ENCODE assay signal across 9 cellular contexts in genomic region chr14:74931744-74932143, GRCh38. TPM values are rescaled to one million over a fixed set of nuclear protein-coding genes. Genes with fewer than 3 reads are reported as not detected.
"Had no signal": no experiment of that assay in that cellular context is flagged by ENCODE, and none has a peak within 500 bp of the region (broad histone marks: within the 10 kb centered on the region; RNA-seq: fewer than 3 reads in every experiment).

No MANE protein-coding gene starts in this region.

RNA-seq across cellular contexts. Expression of gene PROX2, which starts 55.8 kb away (rescaled TPM):
- total RNA-seq: astrocyte; bronchial epithelial cell; cardiac septum; cerebellum; endodermal cell; esophagus squamous epithelium; fibroblast of lung; fibroblast of villous mesenchyme; T-helper 2 cell treated with Interferon-gamma antibody and Interleukin-4, amounts not matched to agents 100 ng/mL and 5 ng/mL, for 36 hours had no signal
